19 cellular contexts compared by ENCODE assay signal in genomic region chr1:68378296-68379084, GRCh38.
A peak's percentile ranks its signal among the peaks of the same experiment; 100 is the strongest.
DNase-seq lines count a peak whose midpoint lies in the region; ATAC-seq and TF ChIP-seq lines count a peak whose summit lies in the region.
"Had no signal": no experiment of that assay in that cellular context is flagged by ENCODE, and none has a peak within 500 bp of the region (broad histone marks: within the 10 kb centered on the region; RNA-seq: fewer than 3 reads in every experiment).

No MANE protein-coding gene starts in this region.

- no peaks in the 10 kb centered on the region for H3K79me2 ChIP-seq in ACC112 (ENCODE audit: control insufficient read depth, insufficient read depth, low read length, unreplicated experiment)

- TF ChIP-seq CTCF in foreskin keratinocyte (conservative IDR thresholded peaks at IDR 0.05), result no peak

- peak overlapping the region; percentile 19; the same call in 1 of the 2 replicates for H3K4me3 ChIP-seq in ACC112 (ENCODE audit: low read depth, low read length)

- TF ChIP-seq POLR2A in erythroblast (IDR thresholded peaks at IDR 0.05; ENCODE audit: low read length), result no peak

- H3K27me3 ChIP-seq in ACC112 (ENCODE audit: insufficient read depth, low read length) (no peaks in the 10 kb centered on the region), foreskin keratinocyte (no peaks in the 10 kb centered on the region)

- DNase-seq in HT1080 (ENCODE audit: low read depth), result peak; percentile 63
- peak; percentile 38 for DNase-seq in amniotic stem cell (lab: John Stamatoyannopoulos, UW)
- peak; percentile 50 to 77 for DNase-seq in foreskin keratinocyte
- DNase-seq in activated naive CD4-positive, alpha-beta T cell treated with anti-CD3 and anti-CD28 coated beads, Interleukin-2, amount 50 U/mL, for 72 hours (ENCODE audit: low spot score in 2 of 2), result no peak
- no peak for DNase-seq in erythroblast (lab: John Stamatoyannopoulos, UW)
- DNase-seq in NCI-H1436 (lab: John Stamatoyannopoulos, UW), result no peak
- DNase-seq: activated CD4-positive, alpha-beta T cell treated with anti-CD3 and anti-CD28 coated beads for 4 hours; activated naive CD8-positive, alpha-beta T cell treated with anti-CD3 and anti-CD28 coated beads, Interleukin-2, amount 50 U/mL, for 24 hours; activated T-cell treated with anti-CD3 and anti-CD28 coated beads, Interleukin-2, amount 50 U/mL, for 1 hour; foreskin melanocyte; midbrain; NCI-H1694; NCI-H69; stimulated activated naive CD8-positive, alpha-beta T cell treated with anti-CD3 and anti-CD28 coated beads, Interleukin-15, Interleukin-2, amounts not matched to agents 100 U/mL and 50 U/mL, for 24 hours; T-helper 2 cell had no signal

- peaks cover 3% of the 10 kb centered on the region; the same call in 1 of the 2 replicates for H3K36me3 ChIP-seq in ACC112 (ENCODE audit: insufficient read depth, low read length)

- no peaks in the 10 kb centered on the region for H3K36me3 Mint-ChIP-seq in activated naive CD4-positive, alpha-beta T cell treated with anti-CD3 and anti-CD28 coated beads, Interleukin-2, amount 50 U/mL, for 72 hours

- peaks cover 0 to 6% of the 10 kb centered on the region in 2 donors for H3K9me3 Mint-ChIP-seq in activated naive CD4-positive, alpha-beta T cell treated with anti-CD3 and anti-CD28 coated beads, Interleukin-2, amount 50 U/mL, for 72 hours
- H3K9me3 Mint-ChIP-seq: activated naive CD8-positive, alpha-beta T cell treated with anti-CD3 and anti-CD28 coated beads, Interleukin-2, amount 50 U/mL, for 24 hours had no signal

- ATAC-seq in foreskin keratinocyte (peak; percentile 94), GM18873 (IDR thresholded peaks at IDR 0.05; ENCODE audit: low FRiP score, unreplicated experiment) (no peak)
- no peak for ATAC-seq in activated naive CD4-positive, alpha-beta T cell treated with anti-CD3 and anti-CD28 coated beads, Interleukin-2, amount 50 U/mL, for 72 hours
- ATAC-seq: activated naive CD8-positive, alpha-beta T cell treated with anti-CD3 and anti-CD28 coated beads, Interleukin-2, amount 50 U/mL, for 24 hours; stimulated activated naive CD8-positive, alpha-beta T cell treated with anti-CD3 and anti-CD28 coated beads, Interleukin-15, Interleukin-2, amounts not matched to agents 100 U/mL and 50 U/mL, for 24 hours had no signal

- H2AFZ ChIP-seq in ACC112 (ENCODE audit: low read length, unreplicated experiment), result peak overlapping the region; percentile 58

- H3K27ac ChIP-seq in ACC112 (ENCODE audit: low read depth, low read length), result peak overlapping the region; percentile 55
- peak overlapping the region; percentile 85 for H3K27ac ChIP-seq in foreskin keratinocyte
- H3K27ac ChIP-seq: HL-60, KMS-11 had no signal

- no peak overlapping the region for H3K27ac Mint-ChIP-seq in activated naive CD4-positive, alpha-beta T cell treated with anti-CD3 and anti-CD28 coated beads, Interleukin-2, amount 50 U/mL, for 72 hours
- H3K27ac Mint-ChIP-seq: activated naive CD8-positive, alpha-beta T cell treated with anti-CD3 and anti-CD28 coated beads, Interleukin-2, amount 50 U/mL, for 24 hours had no signal

- H3K4me1 ChIP-seq in ACC112 (ENCODE audit: control insufficient read depth, insufficient read depth, low read length, unreplicated experiment) (peaks cover 50% of the 10 kb centered on the region), foreskin keratinocyte (peaks cover 33% of the 10 kb centered on the region)

Comparison
In these comparisons a context has a peak if more than half of its experiments do, and no peak if none do; other contexts are left out.
1. DNase-seq: peak in HT1080 (single experiment), amniotic stem cell (single experiment) and foreskin keratinocyte (2 of 2); none in activated naive CD4-positive, alpha-beta T cell treated with anti-CD3 and anti-CD28 coated beads, Interleukin-2, amount 50 U/mL, for 72 hours (0 of 2), erythroblast (0 of 2) and NCI-H1436 (single experiment).